20 cellular contexts compared by ENCODE assay signal in genomic region chr15:101139986-101140696, GRCh38.
DNase-seq lines count a peak whose midpoint lies in the region; ATAC-seq and TF ChIP-seq lines count a peak whose summit lies in the region.
"Had no signal": no experiment of that assay in that cellular context is flagged by ENCODE, and none has a peak within 500 bp of the region (broad histone marks: within the 10 kb centered on the region; RNA-seq: fewer than 3 reads in every experiment).

No MANE protein-coding gene starts in this region.

- H3K4me1 ChIP-seq in BLaER1: peaks cover 58% of the 10 kb centered on the region
- peaks cover 62% of the 10 kb centered on the region for H3K4me1 ChIP-seq in KMS-11 (ENCODE audit: low read depth, poor library complexity, severe bottlenecking)
- no peaks in the 10 kb centered on the region for H3K4me1 ChIP-seq in sigmoid colon
- peaks cover 24% of the 10 kb centered on the region for H3K4me1 ChIP-seq in CD8-positive, alpha-beta T cell (ENCODE audit: insufficient read depth, low read length)
- H3K4me1 ChIP-seq: foreskin keratinocyte had no signal

- POLR2A ChIA-PET in CD8-positive, alpha-beta T cell (lab: Charles Lee): no interaction called here

- intact Hi-C loops in sigmoid colon (cut with DNase I): no loop called here
- intact Hi-C loops in CD8-positive, alpha-beta T cell (cut with DNase I, micrococcal nuclease): no loop called here

- no peaks in the 10 kb centered on the region for H3F3A ChIP-seq in SU-DHL-6 (ENCODE audit: insufficient read depth)

- TF ChIP-seq POLR2A in sigmoid colon (IDR thresholded peaks at IDR 0.05): no peak

- peaks cover 20% of the 10 kb centered on the region for H3K4me1 Mint-ChIP-seq in nephron
- H3K4me1 Mint-ChIP-seq in CD8-positive, alpha-beta T cell (ENCODE audit: low read depth): peaks cover 28% of the 10 kb centered on the region

- H3K9ac ChIP-seq in BLaER1: peak overlapping the region; percentile 55
- H3K9ac ChIP-seq in KMS-11: no peak overlapping the region
- H3K9ac ChIP-seq in SU-DHL-6 (ENCODE audit: low read length): peak overlapping the region; percentile 43

- H2AFZ ChIP-seq in KMS-11 (ENCODE audit: low read depth): no peak overlapping the region
- H2AFZ ChIP-seq in SU-DHL-6 (ENCODE audit: low read depth, low read length, severe bottlenecking): peak overlapping the region; percentile 93

- H3K4me3 ChIP-seq in BLaER1 (peak overlapping the region; percentile 26; the same call in 1 of the 2 replicates), KMS-11 (IDR thresholded peaks at IDR 0.05; ENCODE audit: insufficient read depth, low read depth, low read length) (no peak overlapping the region), SU-DHL-6 (ENCODE audit: insufficient read depth, low read length, poor library complexity, severe bottlenecking) (no peak overlapping the region), sigmoid colon (no peak overlapping the region)
- no peak overlapping the region for H3K4me3 ChIP-seq in CD8-positive, alpha-beta T cell (ENCODE audit: low read depth, low read length)
- H3K4me3 ChIP-seq: vagina had no signal

- peaks cover 9% of the 10 kb centered on the region for H3K27me3 Mint-ChIP-seq in nephron (ENCODE audit: low read depth)
- H3K27me3 Mint-ChIP-seq in CD8-positive, alpha-beta T cell (ENCODE audit: low read depth): no peaks in the 10 kb centered on the region
- H3K27me3 Mint-ChIP-seq: CD4-positive, alpha-beta T cell had no signal

- CTCF ChIA-PET in CD8-positive, alpha-beta T cell (lab: Charles Lee): no interaction called here

- TF ChIP-seq EP300 in sigmoid colon (IDR thresholded peaks at IDR 0.05): no peak

- no peaks in the 10 kb centered on the region for H4K20me1 ChIP-seq in BLaER1
- no peaks in the 10 kb centered on the region for H4K20me1 ChIP-seq in KMS-11 (ENCODE audit: insufficient read depth)
- no peaks in the 10 kb centered on the region for H4K20me1 ChIP-seq in SU-DHL-6 (ENCODE audit: low read depth, low read length)

- H3K27ac Mint-ChIP-seq in nephron: peak overlapping the region in 2 of 3 experiments; percentile 27 to 53
- no peak overlapping the region for H3K27ac Mint-ChIP-seq in CD8-positive, alpha-beta T cell
- H3K27ac Mint-ChIP-seq: activated naive CD8-positive, alpha-beta T cell treated with anti-CD3 and anti-CD28 coated beads for 36 hours; CD4-positive, alpha-beta T cell had no signal

- H3K27ac ChIP-seq in BLaER1 (peak overlapping the region; percentile 71), KMS-11 (no peak overlapping the region), SU-DHL-6 (ENCODE audit: low read depth, low read length) (peak overlapping the region; percentile 56), sigmoid colon (no peak overlapping the region)
- H3K27ac ChIP-seq in CD8-positive, alpha-beta T cell (ENCODE audit: low read depth, low read length): no peak overlapping the region
- H3K27ac ChIP-seq: foreskin keratinocyte, vagina had no signal

- no peaks in the 10 kb centered on the region for H3K9me2 ChIP-seq in SU-DHL-6 (replicated peaks; ENCODE audit: insufficient read depth, low read length)

- no peaks in the 10 kb centered on the region for H3K36me3 Mint-ChIP-seq in nephron (ENCODE audit: low read depth)
- H3K36me3 Mint-ChIP-seq in CD8-positive, alpha-beta T cell: no peaks in the 10 kb centered on the region
- H3K36me3 Mint-ChIP-seq: activated naive CD8-positive, alpha-beta T cell treated with anti-CD3 and anti-CD28 coated beads for 36 hours had no signal

- H3K36me3 ChIP-seq in BLaER1 (no peaks in the 10 kb centered on the region), KMS-11 (ENCODE audit: insufficient read depth) (no peaks in the 10 kb centered on the region), SU-DHL-6 (ENCODE audit: low read length) (no peaks in the 10 kb centered on the region), sigmoid colon (no peaks in the 10 kb centered on the region)
- H3K36me3 ChIP-seq in CD8-positive, alpha-beta T cell (ENCODE audit: insufficient read depth, low read length): no peaks in the 10 kb centered on the region
- H3K36me3 ChIP-seq: brain microvascular endothelial cell, vagina had no signal

- H3K27me3 ChIP-seq in BLaER1 (no peaks in the 10 kb centered on the region), KMS-11 (ENCODE audit: insufficient read depth, low read depth) (no peaks in the 10 kb centered on the region), SU-DHL-6 (ENCODE audit: low read length) (no peaks in the 10 kb centered on the region), sigmoid colon (no peaks in the 10 kb centered on the region)
- H3K27me3 ChIP-seq in CD8-positive, alpha-beta T cell (ENCODE audit: insufficient read depth, low read length): no peaks in the 10 kb centered on the region
- H3K27me3 ChIP-seq: brain microvascular endothelial cell, foreskin keratinocyte, vagina had no signal

- 0 out of 2 replicates have a peak, but pooled peaks cover under 1% of the 10 kb centered on the region for H3K9me3 ChIP-seq in BLaER1
- no peaks in the 10 kb centered on the region for H3K9me3 ChIP-seq in SU-DHL-6 (ENCODE audit: insufficient read depth, low read length)
- no peaks in the 10 kb centered on the region for H3K9me3 ChIP-seq in sigmoid colon
- H3K9me3 ChIP-seq in CD8-positive, alpha-beta T cell (ENCODE audit: low read length): no peaks in the 10 kb centered on the region
- H3K9me3 ChIP-seq: vagina had no signal

- 88% methylated on average over 15 of the region's 15 CpGs for WGBS in sigmoid colon, 2 donors

- peaks cover 3% of the 10 kb centered on the region for H3K9me3 Mint-ChIP-seq in nephron
- no peaks in the 10 kb centered on the region for H3K9me3 Mint-ChIP-seq in CD8-positive, alpha-beta T cell
- H3K9me3 Mint-ChIP-seq: activated naive CD8-positive, alpha-beta T cell treated with anti-CD3 and anti-CD28 coated beads for 36 hours; CD4-positive, alpha-beta T cell had no signal

- H3K79me2 ChIP-seq in KMS-11 (ENCODE audit: insufficient read depth, low read depth) (no peaks in the 10 kb centered on the region), SU-DHL-6 (ENCODE audit: insufficient read depth, low read length) (no peaks in the 10 kb centered on the region)

- DNase-seq in NCI-H1105 treated with DMSO at 0.1 percent for 48 hours (lab: John Stamatoyannopoulos, UW): no peak
- no peak for DNase-seq in sigmoid colon
- no peak for DNase-seq in CD8-positive, alpha-beta T cell
- DNase-seq: activated CD8-positive, alpha-beta memory T cell treated with anti-CD3 and anti-CD28 coated beads for 24 hours; activated naive CD8-positive, alpha-beta T cell treated with anti-CD3 and anti-CD28 coated beads for 36 hours; activated T-cell treated with anti-CD3 and anti-CD28 coated beads, Interleukin-2, amount 50 U/mL, for 48 hours; CD4-positive, alpha-beta T cell; dermis blood vessel endothelial cell; DMS53; foreskin keratinocyte; hypothalamus; T-helper 9 cell had no signal

- no peak overlapping the region for H3K4me3 Mint-ChIP-seq in nephron
- no peak overlapping the region for H3K4me3 Mint-ChIP-seq in CD8-positive, alpha-beta T cell
- H3K4me3 Mint-ChIP-seq: activated naive CD8-positive, alpha-beta T cell treated with anti-CD3 and anti-CD28 coated beads for 36 hours; CD4-positive, alpha-beta T cell had no signal

- TF ChIP-seq CTCF in KMS-11 (conservative IDR thresholded peaks at IDR 0.05; ENCODE audit: low read depth, low read length): no peak
- no peak for TF ChIP-seq CTCF in SU-DHL-6 (IDR thresholded peaks at IDR 0.05; ENCODE audit: insufficient read depth, low read length, poor library complexity, severe bottlenecking)
- TF ChIP-seq CTCF in nephron (IDR thresholded peaks at IDR 0.05; ENCODE audit: unreplicated experiment in 3 of 3): no peak
- no peak for TF ChIP-seq CTCF in sigmoid colon (IDR thresholded peaks at IDR 0.05)
- no peak for TF ChIP-seq CTCF in CD8-positive, alpha-beta T cell (IDR thresholded peaks at IDR 0.05)

- no peak for ATAC-seq in CD8-positive, alpha-beta T cell
- ATAC-seq in HG03457 (IDR thresholded peaks at IDR 0.05; ENCODE audit: unreplicated experiment): no peak
- ATAC-seq: activated CD4-positive, CD25-positive, alpha-beta regulatory T cell treated with anti-CD3 and anti-CD28 coated beads, Interleukin-2, amount 50 U/mL, for 24 hours; foreskin keratinocyte had no signal

- H3K4me2 ChIP-seq in BLaER1: peak overlapping the region; percentile 86
- H3K4me2 ChIP-seq in KMS-11: peak overlapping the region; percentile 77; the same call in 1 of the 2 replicates
- peak overlapping the region; percentile 56 for H3K4me2 ChIP-seq in SU-DHL-6 (ENCODE audit: low read depth, low read length, poor library complexity, severe bottlenecking)

Comparison
In these comparisons a context has a peak if more than half of its experiments do, and no peak if none do; other contexts are left out.
1. H3K27ac ChIP-seq: peak in BLaER1 (single experiment) and SU-DHL-6 (single experiment); none in KMS-11 (single experiment), sigmoid colon (0 of 4) and CD8-positive, alpha-beta T cell (single experiment).
2. Peak in every context shown above with its lines, with median percentiles within 50 percentile points of each other: H3K4me2 ChIP-seq.